Comparison of ENCODE assay signal across 14 cellular contexts in the genomic region with DNA sequence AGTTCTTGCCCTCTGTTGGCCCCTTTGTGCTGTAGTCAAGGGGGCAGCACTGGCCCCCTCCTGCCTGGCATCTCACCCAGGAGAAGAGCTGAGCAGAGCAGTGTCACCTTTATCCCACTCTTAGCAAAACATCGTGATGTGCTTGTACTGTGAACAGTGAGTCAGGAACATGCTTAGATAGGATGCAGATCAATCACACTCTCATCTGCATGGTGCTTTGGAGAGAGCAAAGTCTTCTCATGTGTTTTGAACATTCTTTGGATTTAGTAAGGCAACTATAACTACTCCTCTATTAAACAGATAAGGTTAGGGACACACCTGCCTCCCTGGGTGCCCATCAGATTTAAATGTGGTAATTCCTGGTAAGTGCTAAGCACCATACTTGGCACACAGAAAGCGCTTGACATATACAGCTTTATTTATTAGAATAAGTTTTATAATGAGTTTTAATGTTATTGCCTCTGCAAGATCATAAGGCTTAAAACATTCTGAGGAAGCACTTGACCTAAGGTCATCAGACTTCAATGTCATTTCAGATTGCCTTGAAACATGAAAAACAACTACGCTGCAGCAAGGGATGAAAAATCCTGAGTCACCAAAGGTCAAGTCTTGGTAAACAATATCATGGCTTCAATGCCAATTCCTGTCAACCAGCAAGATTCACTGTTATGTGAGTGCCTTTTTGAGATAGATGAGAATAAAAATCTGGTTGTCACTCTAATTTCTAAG.
DNase-seq lines count a peak whose midpoint lies in the region; ATAC-seq, FAIRE-seq and TF ChIP-seq lines count a peak whose summit lies in the region.
"Had no signal": no experiment of that assay in that cellular context is flagged by ENCODE, and none has a peak within 500 bp of the region (broad histone marks: within the 10 kb centered on the region; RNA-seq: fewer than 3 reads in every experiment).

No MANE protein-coding gene starts in this region.

- ATAC-seq in lung (ENCODE audit: insufficient read depth, low FRiP score) = peak; percentile 27

- H3K27ac Mint-ChIP-seq in astrocyte (ENCODE audit: unreplicated experiment) = no peak overlapping the region
- H3K27ac Mint-ChIP-seq: stimulated activated naive CD8-positive, alpha-beta T cell treated with anti-CD3 and anti-CD28 coated beads, Interleukin-15, Interleukin-2, amounts not matched to agents 100 ng/mL and 50 ng/mL, for 24 hours; T-helper 1 cell treated with Interleukin-12 subunit alpha and Interleukin-12 subunit beta and Interleukin-4 antibody, amounts not matched to agents 30 μg/mL and 1 μg/mL, for 36 hours had no signal

- H3K4me2 ChIP-seq in astrocyte (ENCODE audit: low read length) = peak overlapping the region; percentile 75

- no peaks in the 10 kb centered on the region for H3K9me3 Mint-ChIP-seq in astrocyte (ENCODE audit: unreplicated experiment)
- H3K9me3 Mint-ChIP-seq: neural crest cell; stimulated activated naive CD8-positive, alpha-beta T cell treated with anti-CD3 and anti-CD28 coated beads, Interleukin-15, Interleukin-2, amounts not matched to agents 100 ng/mL and 50 ng/mL, for 24 hours; T-helper 1 cell treated with Interleukin-12 subunit alpha and Interleukin-12 subunit beta and Interleukin-4 antibody, amounts not matched to agents 30 μg/mL and 1 μg/mL, for 36 hours had no signal

- H3K9me3 ChIP-seq in astrocyte (ENCODE audit: insufficient read depth, low read depth, low read length) = no peaks in the 10 kb centered on the region
- H3K9me3 ChIP-seq in lung (ENCODE audit: control insufficient read depth in 2 of 2, insufficient read depth in 1 of 2, low read length in 1 of 2) = no peaks in the 10 kb centered on the region
- no peaks in the 10 kb centered on the region for H3K9me3 ChIP-seq in suprapubic skin

- TF ChIP-seq CTCF in astrocyte (IDR thresholded peaks at IDR 0.05; ENCODE audit: insufficient read depth, low read depth, low read length) = no peak
- no peak for TF ChIP-seq CTCF in lung (IDR thresholded peaks at IDR 0.05; ENCODE audit: control extremely low read depth, extremely low read depth)
- TF ChIP-seq CTCF in suprapubic skin (IDR thresholded peaks at IDR 0.05) = no peak

- no peak for TF ChIP-seq POLR2A in suprapubic skin (IDR thresholded peaks at IDR 0.05)

- no peak overlapping the region for H3K9ac ChIP-seq in astrocyte (ENCODE audit: low read length)

- H3K4me1 ChIP-seq in astrocyte (ENCODE audit: insufficient read depth, low read length) = peaks cover 5% of the 10 kb centered on the region
- no peaks in the 10 kb centered on the region for H3K4me1 ChIP-seq in lung (ENCODE audit: control insufficient read depth in 2 of 2, insufficient read depth in 2 of 2, low read length in 2 of 2)
- H3K4me1 ChIP-seq in suprapubic skin = no peaks in the 10 kb centered on the region

- no peaks in the 10 kb centered on the region for H3K79me2 ChIP-seq in astrocyte (ENCODE audit: insufficient read depth, low read length)

- H3K27me3 ChIP-seq in astrocyte (ENCODE audit: insufficient read depth, low read length) = no peaks in the 10 kb centered on the region
- no peaks in the 10 kb centered on the region for H3K27me3 ChIP-seq in lung (ENCODE audit: control insufficient read depth, insufficient read depth)
- H3K27me3 ChIP-seq in suprapubic skin = peaks cover 3% of the 10 kb centered on the region

- TF ChIP-seq EP300 in suprapubic skin (IDR thresholded peaks at IDR 0.05) = no peak

- H3K27ac ChIP-seq in astrocyte (ENCODE audit: low read depth, low read length) = no peak overlapping the region
- H3K27ac ChIP-seq in lung (ENCODE audit: low read depth in 1 of 2, low read length in 1 of 2) = peak overlapping the region in 1 of 2 donors; percentile 41
- H3K27ac ChIP-seq in caudate nucleus (ENCODE audit: low read depth, low read length) = no peak overlapping the region
- no peak overlapping the region for H3K27ac ChIP-seq in suprapubic skin

- H3K27me3 Mint-ChIP-seq in astrocyte (ENCODE audit: low read depth, unreplicated experiment) = no peaks in the 10 kb centered on the region

- H3K4me3 ChIP-seq in astrocyte (ENCODE audit: insufficient read depth, low read depth, low read length) = no peak overlapping the region
- no peak overlapping the region for H3K4me3 ChIP-seq in lung
- no peak overlapping the region for H3K4me3 ChIP-seq in suprapubic skin

- H3K36me3 ChIP-seq in astrocyte (ENCODE audit: insufficient read depth, low read length) (no peaks in the 10 kb centered on the region), lung (ENCODE audit: control insufficient read depth in 2 of 2, insufficient read depth in 2 of 2, low read length in 2 of 2) (no peaks in the 10 kb centered on the region), suprapubic skin (no peaks in the 10 kb centered on the region)

- no peak overlapping the region for H2AFZ ChIP-seq in astrocyte (ENCODE audit: low read depth, low read length)

- H4K20me1 ChIP-seq in astrocyte (ENCODE audit: insufficient read depth, low read length) = no peaks in the 10 kb centered on the region

- WGBS in lung, 2 donors = 56 to 78% methylated on average over 3 of the region's 3 CpGs
- WGBS in suprapubic skin = 88% methylated on average over 3 of the region's 3 CpGs

- peaks cover 33% of the 10 kb centered on the region for H3K4me1 Mint-ChIP-seq in astrocyte (ENCODE audit: low read depth, unreplicated experiment)
- H3K4me1 Mint-ChIP-seq: neural crest cell had no signal

- in situ Hi-C loops in G401 (cut with HindIII; ENCODE audit: low sequenced_read_pairs) = no loop called here

- no peak overlapping the region for H3K4me3 Mint-ChIP-seq in astrocyte (ENCODE audit: unreplicated experiment)
- H3K4me3 Mint-ChIP-seq: neural crest cell; stimulated activated naive CD8-positive, alpha-beta T cell treated with anti-CD3 and anti-CD28 coated beads, Interleukin-15, Interleukin-2, amounts not matched to agents 100 ng/mL and 50 ng/mL, for 24 hours; T-helper 1 cell treated with Interleukin-12 subunit alpha and Interleukin-12 subunit beta and Interleukin-4 antibody, amounts not matched to agents 30 μg/mL and 1 μg/mL, for 36 hours had no signal

- FAIRE-seq in astrocyte (lab: Jason Lieb, UNC) = no peak
- FAIRE-seq: endometrium had no signal

- DNase-seq in A172 (ENCODE audit: low spot score) = peak; percentile 46
- peak; percentile 60 for DNase-seq in ELR (ENCODE audit: low read depth)
- no peak for DNase-seq in astrocyte (ENCODE audit: low read depth)
- DNase-seq in lung (ENCODE audit: low spot score) = no peak
- no peak for DNase-seq in G401 (ENCODE audit: low spot score)
- no peak for DNase-seq in caudate nucleus (lab: John Stamatoyannopoulos, UW)
- no peak for DNase-seq in KG1 (lab: John Stamatoyannopoulos, UW)
- DNase-seq in suprapubic skin (ENCODE audit: low spot score in 2 of 2) = no peak
- DNase-seq: NK-92 treated with Interleukin-12 subunit alpha and Interleukin-12 subunit beta, amount 100 ng/mL, for 24 hours; stimulated activated CD4-positive, alpha-beta T cell treated with anti-CD3 and anti-CD28 coated beads, Interleukin-2, amount 100 ng/mL, for 48 hours had no signal

- H3K36me3 Mint-ChIP-seq in astrocyte (ENCODE audit: low read depth, unreplicated experiment) = no peaks in the 10 kb centered on the region

Comparison
In these comparisons a context has a peak if more than half of its experiments do, and no peak if none do; other contexts are left out.
1. DNase-seq: peak in A172 (single experiment) and ELR (single experiment); none in astrocyte (single experiment), lung (single experiment), G401 (single experiment), caudate nucleus (0 of 61), KG1 (single experiment) and suprapubic skin (0 of 2).